ENCODE assay signal across 27 cellular contexts in genomic region chr2:45293182-45293581, GRCh38.
DNase-seq lines count a peak whose midpoint lies in the region; ATAC-seq, FAIRE-seq and TF ChIP-seq lines count a peak whose summit lies in the region.
"Had no signal": no experiment of that assay in that cellular context is flagged by ENCODE, and none has a peak within 500 bp of the region (broad histone marks: within the 10 kb centered on the region; RNA-seq: fewer than 3 reads in every experiment).

No MANE protein-coding gene starts in this region.

- H3K9me3 Mint-ChIP-seq in activated naive CD4-positive, alpha-beta T cell treated with anti-CD3 and anti-CD28 coated beads, Interleukin-2, amount 50 U/mL, for 72 hours: no peaks in the 10 kb centered on the region
- H3K9me3 Mint-ChIP-seq: activated CD4-positive, alpha-beta T cell treated with anti-CD3 and anti-CD28 coated beads, Interleukin-2, amount 10 ng/mL, durations not matched to agents 7 days and 5 days; brain; CD8-positive, alpha-beta memory T cell had no signal

- CTCF ChIA-PET in SK-N-SH (lab: Yijun Ruan, JAX) (interaction anchor here (1.1 kb wide), 1 partner anchor 15 kb away, joined by 3 read pairs; no protein-coding TSS in a partner anchor), endothelial cell of umbilical vein (lab: Charles Lee) (interaction anchor here (0.7 to 1.0 kb wide), 2 partner anchors 9 to 33 kb away, joined by 3 to 4 read pairs; no protein-coding TSS in a partner anchor)

- H3K79me2 ChIP-seq in SK-N-SH (ENCODE audit: insufficient read depth) (no peaks in the 10 kb centered on the region), endothelial cell of umbilical vein (ENCODE audit: control insufficient read depth, insufficient read depth, low read length) (no peaks in the 10 kb centered on the region)

- intact Hi-C loops in endothelial cell of umbilical vein (cut with micrococcal nuclease) (loop anchor here (5.0 kb wide), 1 partner anchor 121 kb away; no protein-coding TSS in a partner anchor), prostate gland (cut with DNase I) (no loop called here)

- TF ChIP-seq EP300 in SK-N-SH (IDR thresholded peaks at IDR 0.05; ENCODE audit: borderline replicate concordance in 1 of 2, low read depth in 1 of 2, low read length in 1 of 2): peak in 1 of 2 experiments; percentile 42; a peak in 1 of 4 replicates

- H3K4me2 ChIP-seq in SK-N-SH: peak overlapping the region; percentile 2; the same call in 1 of the 2 replicates
- H3K4me2 ChIP-seq in endothelial cell of umbilical vein (ENCODE audit: insufficient read depth, low read length): no peak overlapping the region

- H3K36me3 ChIP-seq in SK-N-SH (replicated peaks in 1 of 2; ENCODE audit: control insufficient read depth in 1 of 2, insufficient read depth in 2 of 2, low read length in 1 of 2) (no peaks in the 10 kb centered on the region), endothelial cell of umbilical vein (ENCODE audit: control insufficient read depth in 2 of 2, extremely low read depth in 1 of 2, insufficient read depth in 2 of 2, low read length in 2 of 2) (no peaks in the 10 kb centered on the region), prostate gland (no peaks in the 10 kb centered on the region)
- H3K36me3 ChIP-seq: gastroesophageal sphincter, left ventricle myocardium inferior, neutrophil, thoracic aorta, uterus had no signal

- H3K4me1 ChIP-seq in SK-N-SH (ENCODE audit: control insufficient read depth in 1 of 2, insufficient read depth in 2 of 2, low read depth in 1 of 2, low read length in 1 of 2) (peaks cover 0 to 23% of the 10 kb centered on the region in 2 experiments; a peak in 3 of 4 replicates), endothelial cell of umbilical vein (ENCODE audit: control insufficient read depth, extremely low read depth, insufficient read depth, low read length) (peaks cover 48% of the 10 kb centered on the region), prostate gland (replicated peaks) (no peaks in the 10 kb centered on the region)
- H3K4me1 ChIP-seq: gastroesophageal sphincter, left ventricle myocardium inferior, uterus had no signal

- no peak overlapping the region for H3K9ac ChIP-seq in SK-N-SH
- no peak overlapping the region for H3K9ac ChIP-seq in endothelial cell of umbilical vein (replicated peaks; ENCODE audit: extremely low read depth, insufficient read depth, low read length)

- dilution Hi-C loops in endothelial cell of umbilical vein (cut with MboI; ENCODE audit: extremely low pct_ligation_motif_present, low sequenced_read_pairs): no loop called here

- ATAC-seq in activated naive CD4-positive, alpha-beta T cell treated with anti-CD3 and anti-CD28 coated beads, Interleukin-2, amount 50 U/mL, for 72 hours: no peak
- ATAC-seq: gastroesophageal sphincter had no signal

- 35% methylated on average over 5 of the region's 5 CpGs for WGBS in SK-N-SH (ENCODE audit: low lambda C conversion rate)
- 19% methylated on average over 5 of the region's 5 CpGs for WGBS in prostate gland

- TF ChIP-seq CTCF in SK-N-SH (IDR thresholded peaks at IDR 0.05) (no peak), endothelial cell of umbilical vein (IDR thresholded peaks at IDR 0.05; ENCODE audit: extremely low read depth in 1 of 2, insufficient read depth in 1 of 2, low read depth in 1 of 2, low read length in 2 of 2) (no peak), prostate gland (IDR thresholded peaks at IDR 0.05) (no peak)

- no peaks in the 10 kb centered on the region for H3K9me3 ChIP-seq in SK-N-SH
- H3K9me3 ChIP-seq in endothelial cell of umbilical vein (replicated peaks; ENCODE audit: control insufficient read depth, insufficient read depth, low read length): no peaks in the 10 kb centered on the region
- H3K9me3 ChIP-seq in prostate gland: no peaks in the 10 kb centered on the region
- H3K9me3 ChIP-seq: gastroesophageal sphincter, left ventricle myocardium inferior, neutrophil, thoracic aorta, uterus had no signal

- H3K27ac Mint-ChIP-seq in activated naive CD4-positive, alpha-beta T cell treated with anti-CD3 and anti-CD28 coated beads, Interleukin-2, amount 50 U/mL, for 72 hours: no peak overlapping the region
- H3K27ac Mint-ChIP-seq: brain; CD8-positive, alpha-beta memory T cell had no signal

- H3K27me3 ChIP-seq in SK-N-SH (ENCODE audit: insufficient read depth): no peaks in the 10 kb centered on the region
- no peaks in the 10 kb centered on the region for H3K27me3 ChIP-seq in endothelial cell of umbilical vein (ENCODE audit: control insufficient read depth in 2 of 2, insufficient read depth in 2 of 2, low read length in 2 of 2)
- no peaks in the 10 kb centered on the region for H3K27me3 ChIP-seq in prostate gland (replicated peaks; ENCODE audit: insufficient read depth)
- H3K27me3 ChIP-seq: uterus had no signal

- H3K36me3 Mint-ChIP-seq in activated naive CD4-positive, alpha-beta T cell treated with anti-CD3 and anti-CD28 coated beads, Interleukin-2, amount 50 U/mL, for 72 hours: no peaks in the 10 kb centered on the region
- H3K36me3 Mint-ChIP-seq: brain had no signal

- H4K20me1 ChIP-seq in SK-N-SH (ENCODE audit: insufficient read depth) (no peaks in the 10 kb centered on the region), endothelial cell of umbilical vein (replicated peaks; ENCODE audit: control insufficient read depth, extremely low read depth, insufficient read depth, low read length) (no peaks in the 10 kb centered on the region)

- no TSS peak for BruUV-seq in endothelial cell of umbilical vein (replicated peaks; lab: Mats Ljungman, UMichigan)

- H3K27ac ChIP-seq in SK-N-SH (ENCODE audit: low read depth in 2 of 2, low read length in 1 of 2) (peak overlapping the region in 1 of 2 experiments; percentile 82; a peak in 2 of 4 replicates), endothelial cell of umbilical vein (ENCODE audit: insufficient read depth, low read depth, low read length) (no peak overlapping the region), prostate gland (no peak overlapping the region)
- H3K27ac ChIP-seq: gastroesophageal sphincter, left ventricle myocardium inferior, neutrophil, SK-N-MC, thoracic aorta had no signal

- no peak overlapping the region for H3K4me3 ChIP-seq in SK-N-SH (ENCODE audit: low read depth in 2 of 2, low read length in 1 of 2)
- H3K4me3 ChIP-seq in endothelial cell of umbilical vein (replicated peaks in 1 of 3; ENCODE audit: insufficient read depth in 1 of 3, low read depth in 1 of 3, low read length in 3 of 3): no peak overlapping the region
- H3K4me3 ChIP-seq in prostate gland: no peak overlapping the region
- H3K4me3 ChIP-seq: gastroesophageal sphincter, left ventricle myocardium inferior, SK-N-MC, thoracic aorta, uterus had no signal

- H2AFZ ChIP-seq in SK-N-SH (ENCODE audit: low read depth): no peak overlapping the region
- H2AFZ ChIP-seq in endothelial cell of umbilical vein (ENCODE audit: low read depth, low read length): peak overlapping the region; percentile 17

- peaks cover 32% of the 10 kb centered on the region for H3F3A ChIP-seq in SK-N-SH (replicated peaks; ENCODE audit: insufficient read depth)

- H3K9me1 ChIP-seq in endothelial cell of umbilical vein (replicated peaks; ENCODE audit: control insufficient read depth, extremely low read depth, insufficient read depth, low read length): no peaks in the 10 kb centered on the region

- FAIRE-seq in endothelial cell of umbilical vein (lab: Jason Lieb, UNC): peak; percentile 76
- FAIRE-seq: GM18507 had no signal

- no peak for TF ChIP-seq RAD21 in SK-N-SH (IDR thresholded peaks at IDR 0.05; ENCODE audit: low read length)

- H3K9me2 ChIP-seq in SK-N-SH: no peaks in the 10 kb centered on the region

- peak; percentile 19 for DNase-seq in ELR (ENCODE audit: low read depth)
- DNase-seq in SK-N-SH: no peak
- peak; percentile 41 for DNase-seq in endothelial cell of umbilical vein (ENCODE audit: low read depth, low spot score)
- DNase-seq in prostate gland (ENCODE audit: low spot score): peak; percentile 23
- no peak for DNase-seq in DMS114 treated with DMSO at 0.1 percent for 48 hours (lab: John Stamatoyannopoulos, UW; ENCODE audit: unreplicated experiment)
- DNase-seq in activated naive CD4-positive, alpha-beta T cell treated with anti-CD3 and anti-CD28 coated beads, Interleukin-2, amount 50 U/mL, for 72 hours (ENCODE audit: low spot score in 2 of 2): no peak
- DNase-seq in stimulated activated CD4-positive, alpha-beta T cell treated with anti-CD3 and anti-CD28 coated beads, Interleukin-1b, Interleukin-23, amount 100 ng/mL, for 48 hours: no peak
- DNase-seq: activated CD4-positive, alpha-beta T cell treated with anti-CD3 and anti-CD28 coated beads, Interleukin-2, amount 10 ng/mL, durations not matched to agents 7 days and 5 days; activated T-cell treated with anti-CD3 and anti-CD28 coated beads, Interleukin-2, amount 50 U/mL, for 48 hours; CD8-positive, alpha-beta memory T cell; DMS53; effector CD4-positive, alpha-beta T cell; hypothalamus; left ventricle myocardium inferior; NCI-H1417 treated with DMSO at 0.1 percent for 48 hours; NCI-H2081 treated with DMSO at 0.1 percent for 48 hours; NCI-H345; NCI-H774; stimulated activated naive CD4-positive, alpha-beta T cell treated with Interleukin-2 at 50 U/mL for 16 hours; T-helper 2 cell; uterus had no signal

- TF ChIP-seq POLR2A in endothelial cell of umbilical vein (IDR thresholded peaks at IDR 0.05; ENCODE audit: low read depth, low read length) (no peak), prostate gland (IDR thresholded peaks at IDR 0.05) (no peak)

- POLR2A ChIA-PET in SK-N-SH (lab: Yijun Ruan, JAX) (no interaction called here), endothelial cell of umbilical vein (lab: Charles Lee) (no interaction called here)

TF ChIP-seq in SK-N-SH, 30 proteins besides CTCF, POLR2A, EP300 and RAD21 (continues in another document):
- TF ChIP-seq FOXJ3 (CRISPR knock-in tag; IDR thresholded peaks at IDR 0.05) (no peak), RXRA (IDR thresholded peaks at IDR 0.05; ENCODE audit: borderline replicate concordance, low read depth) (0 out of 2 replicates have a peak, but pooled peaks have one; percentile 34), NFIC (IDR thresholded peaks at IDR 0.05; ENCODE audit: borderline replicate concordance) (peak; percentile 73), FOXM1 (IDR thresholded peaks at IDR 0.05; ENCODE audit: low read depth) (0 out of 2 replicates have a peak, but pooled peaks have one; percentile 45)

TF ChIP-seq in endothelial cell of umbilical vein, 7 proteins besides CTCF, POLR2A, EP300 and RAD21:
- TF ChIP-seq GATA2 (IDR thresholded peaks at IDR 0.05; ENCODE audit: insufficient read depth, insufficient read length, low read depth, low read length) (peak; percentile 93), FOS (IDR thresholded peaks at IDR 0.05; ENCODE audit: borderline replicate concordance, insufficient read depth, low read length) (no peak)

Comparison
In these comparisons a context has a peak if more than half of its experiments do, and no peak if none do; other contexts are left out.
1. DNase-seq: peak in ELR (single experiment), endothelial cell of umbilical vein (single experiment) and prostate gland (single experiment); none in SK-N-SH (single experiment), DMS114 treated with DMSO at 0.1 percent for 48 hours (single experiment), activated naive CD4-positive, alpha-beta T cell treated with anti-CD3 and anti-CD28 coated beads, Interleukin-2, amount 50 U/mL, for 72 hours (0 of 2) and stimulated activated CD4-positive, alpha-beta T cell treated with anti-CD3 and anti-CD28 coated beads, Interleukin-1b, Interleukin-23, amount 100 ng/mL, for 48 hours (single experiment).